ENCODE assay signal across 14 cellular contexts in genomic region chr4:85445058-85445639, GRCh38. TPM values are rescaled to one million over a fixed set of nuclear protein-coding genes. Genes with fewer than 3 reads are reported as not detected.
"Had no signal": no experiment of that assay in that cellular context is flagged by ENCODE, and none has a peak within 500 bp of the region (broad histone marks: within the 10 kb centered on the region; RNA-seq: fewer than 3 reads in every experiment).

No MANE protein-coding gene starts in this region.

- H3K9me3 Mint-ChIP-seq: activated naive CD4-positive, alpha-beta T cell treated with anti-CD3 and anti-CD28 coated beads, Interleukin-2, amount 50 U/mL, for 72 hours; neural crest cell had no signal

- H3K9me3 ChIP-seq: thoracic aorta, vagina had no signal

- H3K27me3 ChIP-seq: vagina had no signal

- H3K4me3 ChIP-seq: thoracic aorta, vagina had no signal

- H3K27ac ChIP-seq: thoracic aorta, vagina had no signal

- H3K36me3 ChIP-seq: thoracic aorta, vagina had no signal

- H3K27ac Mint-ChIP-seq: activated naive CD4-positive, alpha-beta T cell treated with anti-CD3 and anti-CD28 coated beads, Interleukin-2, amount 50 U/mL, for 72 hours; immature natural killer cell had no signal

- H3K4me3 Mint-ChIP-seq: immature natural killer cell, neural crest cell had no signal

- H3K36me3 Mint-ChIP-seq: activated naive CD4-positive, alpha-beta T cell treated with anti-CD3 and anti-CD28 coated beads, Interleukin-2, amount 50 U/mL, for 72 hours; immature natural killer cell had no signal

- H3K4me1 Mint-ChIP-seq: immature natural killer cell, neural crest cell had no signal

- DNase-seq: activated CD4-positive, alpha-beta T cell treated with anti-CD3 and anti-CD28 coated beads, Interleukin-2, amount 50 U/mL, for 4 hours; activated effector memory CD4-positive, alpha-beta T cell treated with anti-CD3 and anti-CD28 coated beads, Interleukin-2, amount 50 U/mL, for 16 hours; activated T-cell treated with anti-CD3 and anti-CD28 coated beads, Interleukin-2, amount 50 U/mL, for 1 hour; amygdala; immature natural killer cell; stimulated activated CD4-positive, alpha-beta T cell treated with anti-CD3 and anti-CD28 coated beads, Interleukin-4, amount 100 ng/mL, for 1 hour; stimulated activated CD8-positive, alpha-beta memory T cell treated with anti-CD3 and anti-CD28 coated beads, Interleukin-4, amount 100 ng/mL, for 48 hours; stimulated activated naive CD8-positive, alpha-beta T cell treated with anti-CD3 and anti-CD28 coated beads, Interleukin-15, Interleukin-2, amounts not matched to agents 100 U/mL and 50 U/mL, for 24 hours had no signal

- ATAC-seq: activated CD4-positive, CD25-positive, alpha-beta regulatory T cell treated with anti-CD3 and anti-CD28 coated beads, Interleukin-2, amount 50 U/mL, for 24 hours; activated naive CD4-positive, alpha-beta T cell treated with anti-CD3 and anti-CD28 coated beads, Interleukin-2, amount 50 U/mL, for 72 hours; stimulated activated naive CD8-positive, alpha-beta T cell treated with anti-CD3 and anti-CD28 coated beads, Interleukin-15, Interleukin-2, amounts not matched to agents 100 U/mL and 50 U/mL, for 24 hours had no signal

RNA-seq across cellular contexts. Expression of gene ARHGAP24, which starts 29.8 kb away (rescaled TPM):
- total RNA-seq: activated naive CD4-positive, alpha-beta T cell treated with anti-CD3 and anti-CD28 coated beads, Interleukin-2, amount 50 U/mL, for 72 hours; T-helper 2 cell treated with Interferon-gamma antibody and Interleukin-4, amounts not matched to agents 100 ng/mL and 5 ng/mL, for 36 hours had no signal
